ENCODE assay signal across 20 cellular contexts in genomic region chr5:137921931-137922330, GRCh38. TPM values are rescaled to one million over a fixed set of nuclear protein-coding genes. Genes with fewer than 3 reads are reported as not detected.
DNase-seq lines count a peak whose midpoint lies in the region; ATAC-seq and TF ChIP-seq lines count a peak whose summit lies in the region.
"Had no signal": no experiment of that assay in that cellular context is flagged by ENCODE, and none has a peak within 500 bp of the region (broad histone marks: within the 10 kb centered on the region; RNA-seq: fewer than 3 reads in every experiment).

No MANE protein-coding gene starts in this region.

- H4K91ac ChIP-seq in IMR-90 (ENCODE audit: insufficient read depth, low read depth, low read length) (no peak overlapping the region), mesenchymal stem cell (ENCODE audit: low read length) (no peak overlapping the region)

- H3K4me1 ChIP-seq in IMR-90 (ENCODE audit: control insufficient read depth, insufficient read depth, low read length), result peaks cover 10% of the 10 kb centered on the region
- no peaks in the 10 kb centered on the region for H3K4me1 ChIP-seq in mesenchymal stem cell (ENCODE audit: control insufficient read depth, insufficient read depth, low read depth, low read length)
- H3K4me1 ChIP-seq: vagina had no signal

- H2AFZ ChIP-seq in IMR-90 (replicated peaks; ENCODE audit: low read length, poor library complexity), result no peak overlapping the region
- H2AFZ ChIP-seq in mesenchymal stem cell (ENCODE audit: low read depth, low read length), result no peak overlapping the region

- BruUV-seq in IMR-90 (replicated peaks; lab: Mats Ljungman, UMichigan), result no TSS peak

- no peak overlapping the region for H3K27ac ChIP-seq in IMR-90 (ENCODE audit: insufficient read depth, low read length)
- no peak overlapping the region for H3K27ac ChIP-seq in brain microvascular endothelial cell
- no peak overlapping the region for H3K27ac ChIP-seq in mesenchymal stem cell (ENCODE audit: low read length, poor library complexity, severe bottlenecking)
- H3K27ac ChIP-seq: stomach, vagina had no signal

- TF ChIP-seq POLR2A in IMR-90 (IDR thresholded peaks at IDR 0.05; ENCODE audit: low read depth, low read length), result no peak

- H3K4me2 ChIP-seq in IMR-90 (ENCODE audit: low read depth, low read length), result no peak overlapping the region
- H3K4me2 ChIP-seq in mesenchymal stem cell (ENCODE audit: low read length, poor library complexity, severe bottlenecking), result no peak overlapping the region

- H2BK15ac ChIP-seq in IMR-90 (ENCODE audit: low read depth, low read length) (no peak overlapping the region), mesenchymal stem cell (ENCODE audit: low read depth, poor library complexity, severe bottlenecking) (no peak overlapping the region)

- H3K36me3 ChIP-seq in IMR-90 (ENCODE audit: control insufficient read depth, insufficient read depth, low read length) (no peaks in the 10 kb centered on the region), brain microvascular endothelial cell (replicated peaks) (no peaks in the 10 kb centered on the region), mesenchymal stem cell (ENCODE audit: control insufficient read depth in 1 of 2, insufficient read depth in 2 of 2, low read depth in 1 of 2, low read length in 2 of 2) (peaks cover 3 to 19% of the 10 kb centered on the region in 2 experiments)
- H3K36me3 ChIP-seq: vagina had no signal

- peaks cover 4% of the 10 kb centered on the region; the same call in 1 of the 2 replicates for H3K9me1 ChIP-seq in IMR-90 (ENCODE audit: insufficient read depth, low read length)

- H2BK5ac ChIP-seq in IMR-90 (ENCODE audit: low read depth, low read length, poor library complexity, severe bottlenecking) (no peak overlapping the region), mesenchymal stem cell (ENCODE audit: low read depth, low read length, poor library complexity, severe bottlenecking) (no peak overlapping the region)

- H3K23ac ChIP-seq in IMR-90 (ENCODE audit: low read depth, low read length) (peak overlapping the region; percentile 52; the same call in 1 of the 2 replicates), mesenchymal stem cell (ENCODE audit: low read length in 2 of 2) (no peak overlapping the region)

- H3K9ac ChIP-seq in IMR-90 (ENCODE audit: low read depth, low read length) (no peak overlapping the region), mesenchymal stem cell (ENCODE audit: low read length) (no peak overlapping the region)

- H2AK9ac ChIP-seq in IMR-90 (replicated peaks; ENCODE audit: low read depth, low read length, poor library complexity), result peak overlapping the region; percentile 62

- peaks cover 2% of the 10 kb centered on the region; the same call in 1 of the 2 replicates for H3K9me3 ChIP-seq in IMR-90 (ENCODE audit: control insufficient read depth, insufficient read depth, low read length)
- H3K9me3 ChIP-seq in mesenchymal stem cell (ENCODE audit: control insufficient read depth, low read length), result peaks cover 2% of the 10 kb centered on the region
- H3K9me3 ChIP-seq: stomach, vagina had no signal

- TF ChIP-seq RAD21 in IMR-90 (IDR thresholded peaks at IDR 0.05; ENCODE audit: low read length), result no peak

- 17% methylated on average over 1 of the region's 3 CpGs; no CpG with 5 or more reads in 1 of the 2 experiments for WGBS in IMR-90 (ENCODE audit: extremely low coverage in 2 of 2, insufficient read length in 1 of 2), 2 experiments
- 35% methylated on average over 2 of the region's 3 CpGs for WGBS in mesenchymal stem cell

- H3K4me3 ChIP-seq in IMR-90 (ENCODE audit: insufficient read depth, low read depth, low read length), result no peak overlapping the region
- H3K4me3 ChIP-seq in brain microvascular endothelial cell (ENCODE audit: low read depth, low read length), result no peak overlapping the region
- no peak overlapping the region for H3K4me3 ChIP-seq in mesenchymal stem cell (ENCODE audit: insufficient read depth in 1 of 2, low read depth in 1 of 2, low read length in 2 of 2)
- H3K4me3 ChIP-seq: stomach, vagina had no signal

- H3K14ac ChIP-seq in IMR-90 (replicated peaks; ENCODE audit: low read depth, low read length) (no peak overlapping the region; the same call in 1 of the 2 replicates), mesenchymal stem cell (ENCODE audit: low read length in 2 of 2) (no peak overlapping the region)

- H4K8ac ChIP-seq in IMR-90 (ENCODE audit: low read depth in 2 of 2, low read length in 2 of 2) (peak overlapping the region in 1 of 2 experiments; percentile 3; a peak in 1 of 4 replicates), mesenchymal stem cell (ENCODE audit: low read length) (no peak overlapping the region)

- POLR2A ChIA-PET in IMR-90 (lab: Charles Lee; ENCODE audit: unreplicated experiment), result no interaction called here

- no peak overlapping the region; the same call in 1 of the 2 replicates for H2BK20ac ChIP-seq in IMR-90 (ENCODE audit: low read depth, low read length)

- in situ Hi-C loops in Caki2 (cut with HindIII; ENCODE audit: low pct_unique_long_range_greater_than_20kb, low sequenced_read_pairs) (no loop called here), IMR-90 (cut with MboI; ENCODE audit: low sequenced_read_pairs) (no loop called here), brain microvascular endothelial cell (cut with HindIII; ENCODE audit: low pct_ligation_motif_present, low sequenced_read_pairs) (no loop called here)

- H3K4ac ChIP-seq in IMR-90 (ENCODE audit: low read depth, low read length) (0 out of 2 replicates have a peak overlapping the region, but pooled peaks have one; percentile 35), mesenchymal stem cell (ENCODE audit: low read depth in 1 of 2, low read length in 2 of 2) (no peak overlapping the region)

- no peak overlapping the region for H2BK120ac ChIP-seq in IMR-90 (ENCODE audit: low read depth, low read length)
- no peak overlapping the region for H2BK120ac ChIP-seq in mesenchymal stem cell (ENCODE audit: low read depth, low read length)

- TF ChIP-seq CTCF in IMR-90 (conservative IDR thresholded peaks at IDR 0.05; ENCODE audit: low read depth, low read length) (no peak), brain microvascular endothelial cell (IDR thresholded peaks at IDR 0.05; ENCODE audit: low read depth, low read length, missing control alignments) (no peak)

- CTCF ChIA-PET in IMR-90 (lab: Yijun Ruan, JAX), result no interaction called here

- no peaks in the 10 kb centered on the region for H4K20me1 ChIP-seq in IMR-90 (ENCODE audit: insufficient read depth, low read length)

- DNase-seq in Caki2 (ENCODE audit: low read depth) (peak; percentile 8), IMR-90 (peak; percentile 36), brain microvascular endothelial cell (peak; percentile 14), mesenchymal stem cell (peak; percentile 79), cardiac septum (ENCODE audit: low spot score) (no peak), HUDEP-2 (lab: John Stamatoyannopoulos, UW; ENCODE audit: unreplicated experiment in 76 of 76) (no peak), NCI-H1105 (lab: John Stamatoyannopoulos, UW) (no peak)
- DNase-seq: ACHN; activated CD4-positive, alpha-beta T cell treated with anti-CD3 and anti-CD28 coated beads, Interleukin-2, amount 10 ng/mL, durations not matched to agents 7 days and 5 days; activated naive CD4-positive, alpha-beta T cell treated with anti-CD3 and anti-CD28 coated beads for 36 hours; CD8-positive, alpha-beta T cell; DND-41; naive thymus-derived CD8-positive, alpha-beta T cell; NCI-H1694 treated with DMSO at 0.1 percent for 48 hours; stomach had no signal

- no peak overlapping the region for H4K5ac ChIP-seq in IMR-90 (ENCODE audit: low read depth, low read length)

- H3K79me1 ChIP-seq in IMR-90 (ENCODE audit: low read depth in 1 of 2, low read length in 2 of 2) (no peaks in the 10 kb centered on the region), mesenchymal stem cell (replicated peaks; ENCODE audit: low read length, poor library complexity, severe bottlenecking) (no peaks in the 10 kb centered on the region)

- ATAC-seq in IMR-90 (ENCODE audit: low read depth) (peak; percentile 18; the same call in 1 of the 2 replicates), HG02973 (IDR thresholded peaks at IDR 0.05; ENCODE audit: unreplicated experiment) (no peak)
- ATAC-seq: CD8-positive, alpha-beta T cell; naive thymus-derived CD8-positive, alpha-beta T cell had no signal

- dilution Hi-C loops in IMR-90 (cut with HindIII; ENCODE audit: low sequenced_read_pairs, unreplicated experiment), result no loop called here

- H3K27me3 ChIP-seq in IMR-90 (ENCODE audit: control insufficient read depth, insufficient read depth, low read length), result no peaks in the 10 kb centered on the region
- no peaks in the 10 kb centered on the region for H3K27me3 ChIP-seq in brain microvascular endothelial cell (replicated peaks)
- no peaks in the 10 kb centered on the region for H3K27me3 ChIP-seq in mesenchymal stem cell (ENCODE audit: control insufficient read depth in 1 of 2, insufficient read depth in 1 of 2, low read length in 2 of 2)
- H3K27me3 ChIP-seq: stomach, vagina had no signal

- intact Hi-C loops in IMR-90 (cut with micrococcal nuclease), result no loop called here
- intact Hi-C loops in cardiac septum (cut with DNase I), result no loop called here

- no peak overlapping the region for H2BK12ac ChIP-seq in mesenchymal stem cell (ENCODE audit: low read length in 2 of 2)

- H3K56ac ChIP-seq in IMR-90 (ENCODE audit: extremely low read depth, insufficient read depth, low read length), result no peak overlapping the region

- H2AK5ac ChIP-seq in IMR-90 (ENCODE audit: low read depth, low read length) (0 out of 2 replicates have a peak overlapping the region, but pooled peaks have one; percentile 23), mesenchymal stem cell (ENCODE audit: low read length, severe bottlenecking) (no peak overlapping the region)

- H3K18ac ChIP-seq in IMR-90 (ENCODE audit: low read depth, low read length), result 0 out of 2 replicates have a peak overlapping the region, but pooled peaks have one; percentile 35
- H3K18ac ChIP-seq in mesenchymal stem cell (ENCODE audit: low read depth in 1 of 2, low read length in 2 of 2), result no peak overlapping the region

TF ChIP-seq in IMR-90, 13 proteins besides CTCF, POLR2A, EP300 and RAD21 (continues in another document):
- TF ChIP-seq SMC3 (IDR thresholded peaks at IDR 0.05; ENCODE audit: low read depth, low read length), result no peak

RNA-seq across cellular contexts. Expression of gene PKD2L2, which starts 32.7 kb away (rescaled TPM):
- total RNA-seq in Caki2 (2014; rRNA removed; shearing (Covaris generic); ENCODE audit: low replicate concordance), result not detected in 2 replicates
- not detected in 2 replicates for total RNA-seq in IMR-90 (2012; rRNA removed)
- not detected in 2 replicates for polyA plus RNA-seq in IMR-90 (2012; rRNA removed)
- polyA plus RNA-seq in IMR-90 (2012; cell fraction: cytosol; rRNA removed), result not detected in 2 replicates
- not detected in 2 replicates for polyA plus RNA-seq in IMR-90 (2012; cell fraction: nucleus; rRNA removed; ENCODE audit: low replicate concordance)
- not detected for polyA plus RNA-seq in mesenchymal stem cell (2013, experiment 1 of 2)
- polyA plus RNA-seq in mesenchymal stem cell (2013, experiment 2 of 2), result not detected
- total RNA-seq in cardiac septum, result 0.62 TPM
- total RNA-seq: activated CD4-positive, alpha-beta T cell treated with anti-CD3 and anti-CD28 coated beads, Interleukin-2, amount 10 ng/mL, durations not matched to agents 7 days and 5 days; activated naive CD4-positive, alpha-beta T cell treated with anti-CD3 and anti-CD28 coated beads for 36 hours; CD8-positive, alpha-beta T cell; naive thymus-derived CD8-positive, alpha-beta T cell; NCI-H460; progenitor cell of endocrine pancreas; stomach; vagina had no signal
- polyA plus RNA-seq: liver, stomach had no signal

RNA-seq across cellular contexts. Expression of gene MYOT, which starts 54.3 kb away (rescaled TPM):
- total RNA-seq in Caki2 (2014; rRNA removed; shearing (Covaris generic); ENCODE audit: low replicate concordance), result not detected in 2 replicates
- total RNA-seq in IMR-90 (2012; rRNA removed) (not detected in 2 replicates), cardiac septum (38.9 TPM)
- polyA plus RNA-seq in IMR-90 (2012; rRNA removed), result not detected in 2 replicates
- not detected in 2 replicates for polyA plus RNA-seq in IMR-90 (2012; cell fraction: cytosol; rRNA removed)
- polyA plus RNA-seq in IMR-90 (2012; cell fraction: nucleus; rRNA removed; ENCODE audit: low replicate concordance), result not detected in 2 replicates
- polyA plus RNA-seq in mesenchymal stem cell (2013, experiment 1 of 2), result not detected
- not detected for polyA plus RNA-seq in mesenchymal stem cell (2013, experiment 2 of 2)
- total RNA-seq: activated CD4-positive, alpha-beta T cell treated with anti-CD3 and anti-CD28 coated beads, Interleukin-2, amount 10 ng/mL, durations not matched to agents 7 days and 5 days; activated naive CD4-positive, alpha-beta T cell treated with anti-CD3 and anti-CD28 coated beads for 36 hours; CD8-positive, alpha-beta T cell; naive thymus-derived CD8-positive, alpha-beta T cell; NCI-H460; progenitor cell of endocrine pancreas had no signal

Comparison
In these comparisons a context has a peak if more than half of its experiments do, and no peak if none do; other contexts are left out.
1. DNase-seq: peak in Caki2 (single experiment), IMR-90 (single experiment), brain microvascular endothelial cell (single experiment) and mesenchymal stem cell (single experiment); none in cardiac septum (single experiment), HUDEP-2 (0 of 76) and NCI-H1105 (single experiment).
2. RNA of gene MYOT, which starts 54.3 kb away (total RNA-seq): 38.9 TPM in cardiac septum (single experiment); not detected in Caki2 and not detected in IMR-90; every median in the first group is over 10 times any median in the second.